Comparison of ENCODE assay signal across 31 cellular contexts in the genomic region with DNA sequence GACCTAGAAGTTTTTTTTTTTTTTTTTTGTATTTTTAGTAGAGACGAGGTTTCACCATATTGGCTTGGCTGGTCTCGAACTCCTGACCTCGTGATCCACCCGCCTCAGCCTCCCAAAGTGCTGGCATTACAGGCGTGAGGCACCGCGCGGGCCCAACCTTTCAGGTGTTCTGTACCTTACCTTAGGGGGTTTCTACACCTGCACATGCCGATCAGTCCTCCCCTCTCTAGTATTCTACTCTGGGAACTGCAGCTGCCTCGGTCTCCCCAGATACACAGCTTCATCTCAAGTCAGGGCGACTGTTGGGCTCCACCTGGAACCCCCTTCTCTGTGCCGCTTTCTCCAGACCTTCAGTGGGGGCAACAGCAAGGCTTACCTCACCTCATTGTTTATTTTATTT.
"Had no signal": no experiment of that assay in that cellular context is flagged by ENCODE, and none has a peak within 500 bp of the region (broad histone marks: within the 10 kb centered on the region; RNA-seq: fewer than 3 reads in every experiment).

No MANE protein-coding gene starts in this region.

- H3K9me3 Mint-ChIP-seq: activated CD4-positive, alpha-beta T cell treated with anti-CD3 and anti-CD28 coated beads, Interleukin-2, amount 10 ng/mL, durations not matched to agents 7 days and 5 days; activated naive CD4-positive, alpha-beta T cell treated with anti-CD3 and anti-CD28 coated beads for 36 hours; activated naive CD4-positive, alpha-beta T cell treated with anti-CD3 and anti-CD28 coated beads, Interleukin-2, amount 50 U/mL, for 72 hours; activated T-helper 1 cell treated with anti-CD3 and anti-CD28 coated beads, Interleukin-12 subunit alpha, Interleukin-12 subunit beta, Interleukin-2, Interleukin-4 antibody, amounts not matched to agents 30 ng/mL and 10 ng/mL and 1 ng/mL, durations not matched to agents 14 hours and 24 hours and 36 hours had no signal

- H3K9me3 ChIP-seq: adrenal gland, body of pancreas, breast epithelium, SJSA1, SK-N-SH had no signal

- H3K4me3 Mint-ChIP-seq: activated CD4-positive, alpha-beta T cell treated with anti-CD3 and anti-CD28 coated beads, Interleukin-2, amount 10 ng/mL, durations not matched to agents 7 days and 5 days; activated CD8-positive, alpha-beta T cell treated with anti-CD3 and anti-CD28 coated beads, Interleukin-2, amount 10 ng/mL, durations not matched to agents 7 days and 5 days; activated naive CD4-positive, alpha-beta T cell treated with anti-CD3 and anti-CD28 coated beads for 36 hours; activated T-cell treated with anti-CD3 and anti-CD28 coated beads, Interleukin-2, amount 50 U/mL, for 24 hours; activated T-helper 1 cell treated with anti-CD3 and anti-CD28 coated beads, Interleukin-12 subunit alpha, Interleukin-12 subunit beta, Interleukin-2, Interleukin-4 antibody, amounts not matched to agents 30 ng/mL and 10 ng/mL and 1 ng/mL, durations not matched to agents 14 hours and 24 hours and 36 hours; T-cell had no signal

- H3K36me3 ChIP-seq: adrenal gland, breast epithelium, SJSA1 had no signal

- ATAC-seq: activated CD8-positive, alpha-beta T cell treated with anti-CD3 and anti-CD28 coated beads, Interleukin-2, amount 10 ng/mL, durations not matched to agents 7 days and 5 days; activated naive CD4-positive, alpha-beta T cell treated with anti-CD3 and anti-CD28 coated beads, Interleukin-2, amount 50 U/mL, for 72 hours; body of pancreas; K562; T-cell had no signal

- H3K27ac Mint-ChIP-seq: activated CD4-positive, alpha-beta T cell treated with anti-CD3 and anti-CD28 coated beads, Interleukin-2, amount 10 ng/mL, durations not matched to agents 7 days and 5 days; activated CD8-positive, alpha-beta T cell treated with anti-CD3 and anti-CD28 coated beads, Interleukin-2, amount 10 ng/mL, durations not matched to agents 7 days and 5 days; activated naive CD4-positive, alpha-beta T cell treated with anti-CD3 and anti-CD28 coated beads for 36 hours; activated naive CD4-positive, alpha-beta T cell treated with anti-CD3 and anti-CD28 coated beads, Interleukin-2, amount 50 U/mL, for 72 hours; activated T-cell treated with anti-CD3 and anti-CD28 coated beads, Interleukin-2, amount 50 U/mL, for 24 hours; activated T-helper 1 cell treated with anti-CD3 and anti-CD28 coated beads, Interleukin-12 subunit alpha, Interleukin-12 subunit beta, Interleukin-2, Interleukin-4 antibody, amounts not matched to agents 30 ng/mL and 10 ng/mL and 1 ng/mL, durations not matched to agents 14 hours and 24 hours and 36 hours; T-cell had no signal

- FAIRE-seq: astrocyte, K562 had no signal

- H3K27me3 ChIP-seq: adrenal gland, body of pancreas, breast epithelium, SJSA1 had no signal

- H3K27me3 Mint-ChIP-seq: activated CD4-positive, alpha-beta T cell treated with anti-CD3 and anti-CD28 coated beads, Interleukin-2, amount 10 ng/mL, durations not matched to agents 7 days and 5 days had no signal

- H3K4me2 ChIP-seq: PC-9, SK-N-SH had no signal

- DNase-seq: activated CD4-positive, alpha-beta T cell treated with anti-CD3 and anti-CD28 coated beads, Interleukin-2, amount 10 ng/mL, durations not matched to agents 7 days and 5 days; activated CD4-positive, alpha-beta T cell treated with anti-CD3 and anti-CD28 coated beads, Interleukin-2, amount 50 U/mL, for 48 hours; activated CD8-positive, alpha-beta T cell treated with anti-CD3 and anti-CD28 coated beads, Interleukin-2, amount 10 ng/mL, durations not matched to agents 7 days and 5 days; activated gamma-delta T cell treated with Interleukin-2 at 50 U/mL for 16 hours; activated naive CD4-positive, alpha-beta T cell treated with anti-CD3 and anti-CD28 coated beads for 36 hours; activated T-cell treated with anti-CD3 and anti-CD28 coated beads, Interleukin-2, amount 50 U/mL, for 24 hours; body of pancreas; IMR-90; NCI-H1092 treated with DMSO at 0.1 percent for 48 hours; NCI-H1417; NCI-H146; NCI-H187; NCI-H2029 treated with DMSO at 0.1 percent for 48 hours; NCI-H2107; NCI-H2171; NCI-H510A; NCI-H526; NCI-H748 treated with DMSO at 0.1 percent for 48 hours; PC-9; SHP77 treated with DMSO at 0.1 percent for 48 hours; SK-N-SH; T-cell; T-helper 2 cell; T-helper 9 cell had no signal

- H3K27ac ChIP-seq: adrenal gland, body of pancreas, PC-9, SJSA1 had no signal

- H3K4me1 Mint-ChIP-seq: activated CD4-positive, alpha-beta T cell treated with anti-CD3 and anti-CD28 coated beads, Interleukin-2, amount 10 ng/mL, durations not matched to agents 7 days and 5 days; T-cell had no signal

- H3K36me3 Mint-ChIP-seq: T-cell had no signal

- H3K4me1 ChIP-seq: adrenal gland, breast epithelium had no signal

- H3K4me3 ChIP-seq: body of pancreas, K562, PC-9, SJSA1 had no signal
